8 cellular contexts compared by ENCODE assay signal in genomic region chr2:95158441-95158840, GRCh38. TPM values are rescaled to one million over a fixed set of nuclear protein-coding genes. Genes with fewer than 3 reads are reported as not detected.
DNase-seq lines count a peak whose midpoint lies in the region; ATAC-seq and TF ChIP-seq lines count a peak whose summit lies in the region.

No MANE protein-coding gene starts in this region.

- peaks cover 13% of the 10 kb centered on the region for H3K4me1 Mint-ChIP-seq in dendritic cell treated with granulocyte-macrophage colony-stimulating factor and Interleukin-4, amounts not matched to agents 40 ng/mL and 50 ng/mL, for 4 days (ENCODE audit: low read depth)
- peaks cover 7 to 18% (median 14%) of the 10 kb centered on the region in 3 donors for H3K4me1 Mint-ChIP-seq in naive B cell

- no peaks in the 10 kb centered on the region for H3K27me3 ChIP-seq in Karpas-422 (ENCODE audit: low read length)

- H3K36me3 Mint-ChIP-seq in dendritic cell treated with granulocyte-macrophage colony-stimulating factor and Interleukin-4, amounts not matched to agents 40 ng/mL and 50 ng/mL, for 4 days (ENCODE audit: low read depth): peaks cover 39% of the 10 kb centered on the region
- peaks cover 16 to 30% of the 10 kb centered on the region in 2 donors for H3K36me3 Mint-ChIP-seq in naive B cell

- peak overlapping the region; percentile 89 for H3K4me2 ChIP-seq in Karpas-422 (ENCODE audit: low read depth, low read length, poor library complexity, severe bottlenecking)

- peak overlapping the region; percentile 73 for H3K9ac ChIP-seq in Karpas-422 (ENCODE audit: low read length)

- no peaks in the 10 kb centered on the region for H4K20me1 ChIP-seq in Karpas-422 (ENCODE audit: insufficient read depth, low read depth, low read length)

- POLR2A ChIA-PET in AG04449 (lab: Yijun Ruan, JAX): no interaction called here

- peak overlapping the region; percentile 87 for H3K4me3 Mint-ChIP-seq in dendritic cell treated with granulocyte-macrophage colony-stimulating factor and Interleukin-4, amounts not matched to agents 40 ng/mL and 50 ng/mL, for 4 days
- H3K4me3 Mint-ChIP-seq in naive B cell: peak overlapping the region; percentile 61 to 92 (median 84)

- peak overlapping the region; percentile 87 for H3K27ac Mint-ChIP-seq in dendritic cell treated with granulocyte-macrophage colony-stimulating factor and Interleukin-4, amounts not matched to agents 40 ng/mL and 50 ng/mL, for 4 days
- H3K27ac Mint-ChIP-seq in naive B cell: peak overlapping the region in 2 of 6 donors; percentile 24 to 72

- no peaks in the 10 kb centered on the region for H3K27me3 Mint-ChIP-seq in dendritic cell treated with granulocyte-macrophage colony-stimulating factor and Interleukin-4, amounts not matched to agents 40 ng/mL and 50 ng/mL, for 4 days
- no peaks in the 10 kb centered on the region for H3K27me3 Mint-ChIP-seq in naive B cell

- no peak overlapping the region for H2AFZ ChIP-seq in Karpas-422 (ENCODE audit: low read length)

- intact Hi-C loops in dendritic cell treated with granulocyte-macrophage colony-stimulating factor and Interleukin-4, amounts not matched to agents 40 ng/mL and 50 ng/mL, for 4 days (cut with micrococcal nuclease): no loop called here
- intact Hi-C loops in sciatic nerve (cut with DNase I): no loop called here

- ATAC-seq in naive B cell (ENCODE audit: low read depth in 2 of 2) (no peak), HG03378 (IDR thresholded peaks at IDR 0.05; ENCODE audit: unreplicated experiment) (no peak), sciatic nerve (no peak)

- H3K4me3 ChIP-seq in AG04449 (ENCODE audit: low read depth, low read length) (peak overlapping the region; percentile 78), Karpas-422 (ENCODE audit: low read length) (peak overlapping the region; percentile 75; the same call in 1 of the 2 replicates)

- CTCF ChIA-PET in AG04449 (lab: Yijun Ruan, JAX): interaction anchor here (1.0 kb wide), 1 partner anchor 35 kb away, joined by 3 read pairs; no protein-coding TSS in a partner anchor

- DNase-seq in AG04449 (ENCODE audit: low read depth, low spot score): no peak
- no peak for DNase-seq in Karpas-422
- no peak for DNase-seq in naive B cell
- no peak for DNase-seq in GM20000 (ENCODE audit: low spot score)
- no peak for DNase-seq in sciatic nerve (ENCODE audit: low spot score)
- no peak for DNase-seq in NCI-H2081 treated with DMSO at 0.1 percent for 48 hours (lab: John Stamatoyannopoulos, UW)

- no peaks in the 10 kb centered on the region for H3K9me2 ChIP-seq in Karpas-422 (replicated peaks; ENCODE audit: insufficient read depth, low read length)

- H3K4me1 ChIP-seq in Karpas-422 (ENCODE audit: low read length): peaks cover 11% of the 10 kb centered on the region

- no peak for TF ChIP-seq CTCF in AG04449 (IDR thresholded peaks at IDR 0.05; ENCODE audit: insufficient read depth, low read length, missing control alignments)
- TF ChIP-seq CTCF in GM20000 (IDR thresholded peaks at IDR 0.05; ENCODE audit: extremely low read depth, missing control alignments): no peak

- peaks cover 15% of the 10 kb centered on the region for H3K36me3 ChIP-seq in Karpas-422 (ENCODE audit: insufficient read depth, low read length)

- no peaks in the 10 kb centered on the region for H3K79me2 ChIP-seq in Karpas-422 (ENCODE audit: low read length)

- H3K9me3 ChIP-seq in Karpas-422 (ENCODE audit: low read length): 0 out of 2 replicates have a peak, but pooled peaks cover 5% of the 10 kb centered on the region

- no peak overlapping the region for H3K27ac ChIP-seq in Karpas-422 (ENCODE audit: low read length)

- H3K9me3 Mint-ChIP-seq in dendritic cell treated with granulocyte-macrophage colony-stimulating factor and Interleukin-4, amounts not matched to agents 40 ng/mL and 50 ng/mL, for 4 days: peaks cover 40% of the 10 kb centered on the region
- peaks cover 0 to 14% (median 8%) of the 10 kb centered on the region in 7 donors for H3K9me3 Mint-ChIP-seq in naive B cell

RNA-seq across cellular contexts. Expression of gene ZNF514, which starts 1.2 kb away (rescaled TPM):
- 9.5 and 15.0 TPM in 2 replicates for total RNA-seq in Karpas-422 (2014; rRNA removed; shearing (Covaris generic); ENCODE audit: low replicate concordance)
- polyA plus RNA-seq in naive B cell (ENCODE audit: low read depth in 6 of 6): 10 to 100 TPM in 3 of 6 donors, 1 to 10 TPM in 3; 6.7 to 11.2 (median 8.9) TPM
- 32.9 TPM for total RNA-seq in sciatic nerve

RNA-seq across cellular contexts. Expression of gene ZNF2, which starts 7.2 kb away (rescaled TPM):
- total RNA-seq in Karpas-422 (2014; rRNA removed; shearing (Covaris generic); ENCODE audit: low replicate concordance): 3.8 and 7.1 TPM in 2 replicates
- polyA plus RNA-seq in naive B cell (ENCODE audit: low read depth in 6 of 6): 1 to 10 TPM; 2.4 to 7.3 (median 3.4) TPM
- 4.7 TPM for total RNA-seq in sciatic nerve

RNA-seq across cellular contexts. Expression of gene MRPS5, which starts 36.8 kb away (rescaled TPM):
- 59.5 and 98.4 TPM in 2 replicates for total RNA-seq in Karpas-422 (2014; rRNA removed; shearing (Covaris generic); ENCODE audit: low replicate concordance)
- 10 to 100 TPM; 28.5 to 48.2 (median 35.3) TPM for polyA plus RNA-seq in naive B cell (ENCODE audit: low read depth in 6 of 6)
- total RNA-seq in sciatic nerve: 49.1 TPM

RNA-seq across cellular contexts. Expression of gene ZNF892, which starts 48.9 kb away (rescaled TPM):
- total RNA-seq in Karpas-422 (2014; rRNA removed; shearing (Covaris generic); ENCODE audit: low replicate concordance): 1.1 and 3.5 TPM in 2 replicates
- 1 to 10 TPM in 2 of 6 donors, under 1 TPM in 3, not detected in 1; 0.25 to 1.3 (median 0.58) TPM for polyA plus RNA-seq in naive B cell (ENCODE audit: low read depth in 6 of 6)
- 8.5 TPM for total RNA-seq in sciatic nerve
